ENCODE assay signal across 23 cellular contexts in genomic region chr5:24986326-24986725, GRCh38.
"Had no signal": no experiment of that assay in that cellular context is flagged by ENCODE, and none has a peak within 500 bp of the region (broad histone marks: within the 10 kb centered on the region; RNA-seq: fewer than 3 reads in every experiment).

No MANE protein-coding gene starts in this region.

- H3K36me3 ChIP-seq: colonic mucosa, esophagus muscularis mucosa, esophagus squamous epithelium, gastrocnemius medialis, gastroesophageal sphincter, heart left ventricle, heart right ventricle had no signal

- H3K27ac ChIP-seq: colonic mucosa, coronary artery, dorsolateral prefrontal cortex, epithelial cell of prostate, esophagus muscularis mucosa, esophagus squamous epithelium, foreskin keratinocyte, gastrocnemius medialis, gastroesophageal sphincter, heart left ventricle, heart right ventricle had no signal

- DNase-seq: colonic mucosa; cortex of kidney; dermis blood vessel endothelial cell; dorsolateral prefrontal cortex; effector CD4-positive, alpha-beta T cell; effector CD8-positive, alpha-beta T cell; effector memory CD4-positive, alpha-beta T cell; effector memory CD8-positive, alpha-beta T cell; endodermal cell; erythroblast; esophagus squamous epithelium; foreskin fibroblast; foreskin keratinocyte; foreskin melanocyte; gastrocnemius medialis; glutamatergic neuron; head of caudate nucleus; heart left ventricle; heart right ventricle had no signal

- H3K4me3 ChIP-seq: colonic mucosa, coronary artery, dorsolateral prefrontal cortex, esophagus muscularis mucosa, esophagus squamous epithelium, gastrocnemius medialis, gastroesophageal sphincter, heart left ventricle, heart right ventricle had no signal

- H3K9me3 ChIP-seq: colonic mucosa, esophagus muscularis mucosa, esophagus squamous epithelium, gastrocnemius medialis had no signal

- H3K27me3 ChIP-seq: colonic mucosa, dorsolateral prefrontal cortex, esophagus muscularis mucosa, esophagus squamous epithelium, foreskin keratinocyte, gastrocnemius medialis, gastroesophageal sphincter, heart left ventricle, heart right ventricle had no signal
